Comparison of ENCODE assay signal across 33 cellular contexts in genomic region chr6:143151381-143151780, GRCh38.
"Had no signal": no experiment of that assay in that cellular context is flagged by ENCODE, and none has a peak within 500 bp of the region (broad histone marks: within the 10 kb centered on the region; RNA-seq: fewer than 3 reads in every experiment).

No MANE protein-coding gene starts in this region.

- DNase-seq: Karpas-422, Kasumi-1, MG63, MM.1S, MV-4-11, NCI-H1048, NCI-H1092, NCI-H1092 treated with DMSO at 0.1 percent for 48 hours, NCI-H1105, NCI-H1105 treated with DMSO at 0.1 percent for 48 hours, NCI-H1417, NCI-H1417 treated with DMSO at 0.1 percent for 48 hours, NCI-H1436, NCI-H1436 treated with DMSO at 0.1 percent for 48 hours, NCI-H146, NCI-H1694, NCI-H1694 treated with DMSO at 0.1 percent for 48 hours, NCI-H187, NCI-H187 treated with DMSO at 0.1 percent for 48 hours, NCI-H1930, NCI-H2029, NCI-H2029 treated with DMSO at 0.1 percent for 48 hours, NCI-H2081, NCI-H2081 treated with DMSO at 0.1 percent for 48 hours, NCI-H2107, NCI-H2171, NCI-H2171 treated with DMSO at 0.1 percent for 48 hours, NCI-H2227 treated with DMSO at 0.1 percent for 48 hours, NCI-H226, NCI-H345, NCI-H446, NCI-H446 treated with DMSO at 0.1 percent for 48 hours, NCI-H510A had no signal
